ENCODE assay signal across 10 cellular contexts in genomic region chr10:26391701-26392695, GRCh38. TPM values are rescaled to one million over a fixed set of nuclear protein-coding genes. Genes with fewer than 3 reads are reported as not detected.
DNase-seq lines count a peak whose midpoint lies in the region; ATAC-seq lines count a peak whose summit lies in the region.
"Had no signal": no experiment of that assay in that cellular context is flagged by ENCODE, and none has a peak within 500 bp of the region (broad histone marks: within the 10 kb centered on the region; RNA-seq: fewer than 3 reads in every experiment).

No MANE protein-coding gene starts in this region.

- WGBS in mesodermal cell (ENCODE audit: insufficient coverage in 2 of 2), 2 experiments, result 29 to 33% methylated on average over 55 to 66 of the region's 69 CpGs

- no peaks in the 10 kb centered on the region for H3K9me3 ChIP-seq in mesodermal cell (ENCODE audit: control insufficient read depth, low read length)
- H3K9me3 ChIP-seq: HAP-1 had no signal

- DNase-seq in ELF-1 (ENCODE audit: low read depth, low spot score) (peak; percentile 51), caudate nucleus (lab: John Stamatoyannopoulos, UW) (peak in 7 of 61 donors; percentile 3 to 21 (median 4)), NCI-H510A treated with DMSO at 0.1 percent for 48 hours (lab: John Stamatoyannopoulos, UW) (no peak), epidermal melanocyte (ENCODE audit: insufficient read length, low spot score) (no peak)
- no peak for DNase-seq in effector CD8-positive, alpha-beta T cell (lab: John Stamatoyannopoulos, UW)
- DNase-seq: NCI-H1417 treated with DMSO at 0.1 percent for 48 hours had no signal

- no peaks in the 10 kb centered on the region for H3K36me3 ChIP-seq in mesodermal cell (ENCODE audit: control insufficient read depth, insufficient read depth, low read length)
- H3K36me3 ChIP-seq: HAP-1 had no signal

- peak overlapping the region; percentile 16 for H3K27ac ChIP-seq in caudate nucleus (ENCODE audit: low read depth, low read length)
- H3K27ac ChIP-seq in mesodermal cell (ENCODE audit: low read depth, low read length, severe bottlenecking), result no peak overlapping the region

- H3K4me1 ChIP-seq in mesodermal cell (ENCODE audit: control insufficient read depth, insufficient read depth, low read length, poor library complexity, severe bottlenecking), result peaks cover 4% of the 10 kb centered on the region
- H3K4me1 ChIP-seq: HAP-1 had no signal

- peak overlapping the region; percentile 5 for H3K4me3 ChIP-seq in mesodermal cell (ENCODE audit: extremely low read depth, insufficient read depth, low read length, poor library complexity, severe bottlenecking)
- H3K4me3 ChIP-seq: HAP-1 had no signal

- ATAC-seq in HG03039 (IDR thresholded peaks at IDR 0.05; ENCODE audit: unreplicated experiment) (peak; percentile 58), HG02763 (IDR thresholded peaks at IDR 0.05; ENCODE audit: unreplicated experiment) (no peak)

RNA-seq across cellular contexts. Expression of gene APBB1IP, which starts 46.1 kb away (rescaled TPM):
- polyA plus RNA-seq in mesodermal cell (2013, experiment 1 of 2), result 0.15 TPM
- 0.15 TPM for polyA plus RNA-seq in mesodermal cell (2013, experiment 2 of 2)
